In the genomic region with DNA sequence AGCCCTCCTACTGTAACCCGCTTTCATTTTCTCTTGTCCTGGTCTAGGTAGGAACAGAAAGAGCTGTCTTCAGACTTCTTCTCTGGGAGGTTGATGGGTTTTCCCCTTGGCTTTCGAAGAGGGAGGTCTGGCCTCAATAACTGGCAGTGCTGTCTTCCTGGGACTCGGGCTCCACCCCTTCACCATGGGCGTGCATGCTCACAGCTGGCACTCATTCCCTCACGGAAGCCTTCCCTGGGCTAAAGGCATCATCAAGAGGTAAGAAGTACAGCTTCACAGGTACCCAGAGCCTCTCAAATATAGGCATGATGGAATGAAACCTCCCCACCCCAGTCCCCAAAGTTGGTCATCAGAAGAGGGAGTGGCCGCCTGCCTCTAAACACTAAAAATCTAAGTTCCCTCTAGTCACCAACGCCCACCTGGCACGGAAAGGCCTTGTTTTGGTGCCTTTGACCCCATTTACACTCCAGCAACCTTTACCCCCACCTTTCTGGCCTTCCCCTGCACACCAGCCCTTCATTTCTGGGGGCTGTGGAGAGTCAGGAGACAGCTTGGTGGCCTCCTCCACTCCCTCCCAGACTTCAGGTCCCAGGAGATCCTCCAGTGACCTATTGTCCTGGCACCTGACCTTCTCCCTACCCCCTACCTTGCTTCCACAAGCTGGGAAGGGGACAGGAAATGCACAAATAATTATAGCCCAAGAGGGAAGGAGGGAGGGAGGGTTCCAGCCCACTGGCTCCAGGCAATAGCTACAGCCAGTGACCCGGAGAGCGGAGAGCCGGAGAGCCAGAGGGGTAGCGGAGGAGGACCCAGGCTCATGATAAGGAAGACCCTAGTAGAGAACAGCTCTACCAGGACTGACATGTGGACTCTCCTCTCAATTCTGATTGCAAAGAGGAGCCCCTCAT, we compare ENCODE assay signal across 8 cellular contexts. TPM values are rescaled to one million over a fixed set of nuclear protein-coding genes. Genes with fewer than 3 reads are reported as not detected.
DNase-seq lines count a peak whose midpoint lies in the region; ATAC-seq, FAIRE-seq and TF ChIP-seq lines count a peak whose summit lies in the region.

No MANE protein-coding gene starts in this region.

- no peak for TF ChIP-seq POLR2A in esophagus muscularis mucosa (IDR thresholded peaks at IDR 0.05; ENCODE audit: low read depth)
- no peak for TF ChIP-seq POLR2A in upper lobe of left lung (IDR thresholded peaks at IDR 0.05)

- intact Hi-C loops in esophagus muscularis mucosa (cut with DNase I) = loop anchor here (5.0 kb wide), 1 partner anchor 39 kb away; no protein-coding TSS in a partner anchor

- H3K36me3 ChIP-seq in esophagus muscularis mucosa (peaks cover 0 to 19% (median 2%) of the 10 kb centered on the region in 4 donors), upper lobe of left lung (peaks cover 0 to 7% (median 2%) of the 10 kb centered on the region in 4 donors)

- peaks cover 53 to 66% (median 63%) of the 10 kb centered on the region in 4 donors for H3K4me1 ChIP-seq in esophagus muscularis mucosa
- peaks cover 68 to 80% (median 70%) of the 10 kb centered on the region in 4 donors for H3K4me1 ChIP-seq in upper lobe of left lung

- H3K27me3 ChIP-seq in esophagus muscularis mucosa = no peaks in the 10 kb centered on the region
- no peaks in the 10 kb centered on the region for H3K27me3 ChIP-seq in upper lobe of left lung

- H3K9me3 ChIP-seq in esophagus muscularis mucosa = no peaks in the 10 kb centered on the region
- no peaks in the 10 kb centered on the region for H3K9me3 ChIP-seq in upper lobe of left lung

- peak overlapping the region; percentile 5 to 88 (median 58) for H3K4me3 Mint-ChIP-seq in IgD-negative memory B cell

- WGBS in esophagus muscularis mucosa = 77% methylated on average over 12 of the region's 12 CpGs
- 58 to 61% methylated on average over 12 of the region's 12 CpGs for WGBS in upper lobe of left lung, 2 donors

- H3K27ac ChIP-seq in esophagus muscularis mucosa (replicated peaks in 1 of 4) = peak overlapping the region in 3 of 4 donors; percentile 66 to 80 (median 68)
- H3K27ac ChIP-seq in upper lobe of left lung = peak overlapping the region; percentile 20 to 90 (median 80)

- peak overlapping the region; percentile 7 to 91 (median 50) for H3K27ac Mint-ChIP-seq in IgD-negative memory B cell

- ATAC-seq in GM21423 (IDR thresholded peaks at IDR 0.05; ENCODE audit: unreplicated experiment) (peak; percentile 58), upper lobe of left lung (ENCODE audit: low FRiP score in 2 of 2) (no peak)

- FAIRE-seq in GM18507 (lab: Jason Lieb, UNC) = peak; percentile 94

- no peak for DNase-seq in GM18507 (ENCODE audit: extremely low spot score, insufficient read length, low read depth)
- no peak for DNase-seq in esophagus muscularis mucosa (ENCODE audit: extremely low spot score)
- peak in 1 of 2 donors; percentile 87 for DNase-seq in upper lobe of left lung
- DNase-seq in NCI-H1694 (lab: John Stamatoyannopoulos, UW) = no peak
- DNase-seq in NCI-H510A (lab: John Stamatoyannopoulos, UW) = no peak
- no peak for DNase-seq in NCI-H1092 (lab: John Stamatoyannopoulos, UW)

- H3K4me3 ChIP-seq in esophagus muscularis mucosa (peak overlapping the region; percentile 72 to 85 (median 74)), upper lobe of left lung (peak overlapping the region in 3 of 4 donors; percentile 1 to 72 (median 48))

- H3K27me3 Mint-ChIP-seq in IgD-negative memory B cell = no peaks in the 10 kb centered on the region

- no peaks in the 10 kb centered on the region for H3K36me3 Mint-ChIP-seq in IgD-negative memory B cell

- no peaks in the 10 kb centered on the region for H3K9me3 Mint-ChIP-seq in IgD-negative memory B cell

- no peak for TF ChIP-seq EP300 in esophagus muscularis mucosa (IDR thresholded peaks at IDR 0.05)
- no peak for TF ChIP-seq EP300 in upper lobe of left lung (IDR thresholded peaks at IDR 0.05)

- H3K4me1 Mint-ChIP-seq in IgD-negative memory B cell = peaks cover 22 to 41% (median 40%) of the 10 kb centered on the region in 3 donors

- TF ChIP-seq CTCF in esophagus muscularis mucosa (IDR thresholded peaks at IDR 0.05) (no peak), upper lobe of left lung (IDR thresholded peaks at IDR 0.05) (no peak)

RNA-seq across cellular contexts. Expression of a gene that starts 2.8 kb away (rescaled TPM):
- 0.26 TPM for polyA plus RNA-seq in IgD-negative memory B cell
- total RNA-seq in esophagus muscularis mucosa (10 to 100 TPM; 18.3 to 48.2 (median 32.5) TPM), upper lobe of left lung (10 to 100 TPM; 19.0 to 94.0 (median 52.1) TPM)

RNA-seq across cellular contexts. Expression of a gene that starts 17.1 kb away (rescaled TPM):
- polyA plus RNA-seq in IgD-negative memory B cell = 21.7 TPM
- total RNA-seq in esophagus muscularis mucosa (10 to 100 TPM; 34.5 to 56.0 (median 40.7) TPM), upper lobe of left lung (10 to 100 TPM; 26.5 to 36.5 (median 33.9) TPM)

RNA-seq across cellular contexts. Expression of a gene that starts 30.6 kb away (rescaled TPM):
- not detected for polyA plus RNA-seq in IgD-negative memory B cell
- total RNA-seq in esophagus muscularis mucosa (1 to 10 TPM in 1 of 4 donors, under 1 TPM in 1, not detected in 2; 0.39 to 2.0 TPM), upper lobe of left lung (1 to 10 TPM in 2 of 6 donors, under 1 TPM in 2, not detected in 2; 0.14 to 2.1 (median 0.83) TPM)

RNA-seq across cellular contexts. Expression of a gene that starts 50.1 kb away (rescaled TPM):
- 46.0 TPM for polyA plus RNA-seq in IgD-negative memory B cell
- 10 to 100 TPM; 10.3 to 17.9 (median 13.5) TPM for total RNA-seq in esophagus muscularis mucosa
- total RNA-seq in upper lobe of left lung = 10 to 100 TPM in 5 of 6 donors, 1 to 10 TPM in 1; 6.5 to 28.0 (median 16.4) TPM
